Comparison of ENCODE assay signal across 9 cellular contexts in the genomic region with DNA sequence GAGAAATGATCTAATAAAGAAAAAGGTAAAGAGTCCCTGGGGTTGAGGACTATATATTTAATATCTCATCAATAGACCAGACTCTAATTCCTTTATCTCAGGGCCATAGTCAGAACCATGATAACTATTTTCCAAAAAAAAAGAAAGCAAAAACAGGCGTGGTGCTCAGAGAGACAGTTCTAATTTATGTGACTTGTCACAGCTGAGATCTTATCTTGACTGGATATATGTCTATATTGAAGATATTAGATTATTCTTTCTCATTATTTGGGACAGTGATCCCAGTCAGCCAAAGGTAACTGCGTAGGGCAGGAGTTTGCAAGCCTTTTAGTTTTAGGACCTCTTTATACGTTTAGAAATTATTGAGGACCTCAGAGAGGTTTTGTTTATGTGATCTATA.
"Had no signal": no experiment of that assay in that cellular context is flagged by ENCODE, and none has a peak within 500 bp of the region (broad histone marks: within the 10 kb centered on the region; RNA-seq: fewer than 3 reads in every experiment).

No MANE protein-coding gene starts in this region.

- H3K4me1 Mint-ChIP-seq: GM23338, H9 had no signal

- H3K27ac Mint-ChIP-seq: GM23338, H9, HFFc6 had no signal

- H3K9me3 Mint-ChIP-seq: GM23338, H9, HFFc6 had no signal

- H3K4me3 Mint-ChIP-seq: GM23338, H9, HFFc6 had no signal

- DNase-seq: H9, HCEC 1CT, HFFc6, IMR-90, KBM-7 had no signal

- FAIRE-seq: H1, H54, HTR-8/SVneo had no signal

- ATAC-seq: GM23338 had no signal
